ENCODE assay signal across 10 cellular contexts in the genomic region with DNA sequence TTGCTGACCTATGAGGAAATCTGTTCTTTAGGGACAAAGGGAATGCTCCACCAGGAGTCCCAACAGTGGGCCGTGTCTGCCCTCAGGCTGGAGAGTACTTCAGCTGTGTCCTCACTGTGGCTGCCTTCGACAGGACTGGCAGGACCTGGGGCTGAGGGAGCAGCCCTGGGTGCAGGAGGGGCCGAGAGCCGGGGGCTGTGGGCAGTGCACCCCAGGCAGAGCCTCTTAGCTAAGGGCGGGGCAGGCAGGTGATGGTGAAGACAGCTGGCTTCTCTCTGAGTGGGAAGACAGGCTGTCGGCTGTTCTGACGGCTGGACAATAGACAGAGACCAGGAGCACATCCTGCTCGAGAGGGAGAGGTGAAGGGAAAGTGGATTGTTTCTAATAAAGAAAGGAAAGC.
DNase-seq lines count a peak whose midpoint lies in the region; ATAC-seq and TF ChIP-seq lines count a peak whose summit lies in the region.
"Had no signal": no experiment of that assay in that cellular context is flagged by ENCODE, and none has a peak within 500 bp of the region (broad histone marks: within the 10 kb centered on the region; RNA-seq: fewer than 3 reads in every experiment).

No MANE protein-coding gene starts in this region.

- no peaks in the 10 kb centered on the region for H3K9me3 Mint-ChIP-seq in activated naive CD4-positive, alpha-beta T cell treated with anti-CD3 and anti-CD28 coated beads, Interleukin-2, amount 50 U/mL, for 72 hours
- no peaks in the 10 kb centered on the region for H3K9me3 Mint-ChIP-seq in memory B cell

- no peaks in the 10 kb centered on the region for H3K27me3 ChIP-seq in tibial nerve

- no peak for TF ChIP-seq CTCF in tibial nerve (IDR thresholded peaks at IDR 0.05)

- 84% methylated on average over 8 of the region's 8 CpGs for WGBS in tibial nerve, 2 donors

- no peaks in the 10 kb centered on the region for H3K27me3 Mint-ChIP-seq in memory B cell

- H3K27ac ChIP-seq in tibial nerve, result peak overlapping the region in 3 of 4 donors; percentile 29 to 86 (median 85)

- H3K4me3 Mint-ChIP-seq in memory B cell, result peak overlapping the region; percentile 11

- TF ChIP-seq EP300 in tibial nerve (IDR thresholded peaks at IDR 0.05), result no peak

- H3K36me3 ChIP-seq in tibial nerve, result peaks cover 0 to 87% (median 6%) of the 10 kb centered on the region in 3 donors

- TF ChIP-seq POLR2A in tibial nerve (IDR thresholded peaks at IDR 0.05), result no peak

- H3K4me3 ChIP-seq in tibial nerve, result no peak overlapping the region

- no peaks in the 10 kb centered on the region for H3K9me3 ChIP-seq in tibial nerve

- H3K36me3 Mint-ChIP-seq in activated naive CD4-positive, alpha-beta T cell treated with anti-CD3 and anti-CD28 coated beads, Interleukin-2, amount 50 U/mL, for 72 hours, result peaks cover 0 to 6% of the 10 kb centered on the region in 2 donors
- H3K36me3 Mint-ChIP-seq in memory B cell, result peaks cover 15% of the 10 kb centered on the region

- DNase-seq in activated naive CD4-positive, alpha-beta T cell treated with anti-CD3 and anti-CD28 coated beads, Interleukin-2, amount 50 U/mL, for 72 hours (ENCODE audit: low spot score in 2 of 2), result no peak
- no peak for DNase-seq in activated naive CD4-positive, alpha-beta T cell (lab: John Stamatoyannopoulos, UW)
- DNase-seq in SK-N-DZ (ENCODE audit: low spot score) (peak; percentile 24), memory B cell (ENCODE audit: low spot score in 2 of 2) (no peak), tibial nerve (ENCODE audit: low spot score in 2 of 2) (no peak), DMS79 (lab: John Stamatoyannopoulos, UW) (no peak), RPMI8226 (no peak)
- no peak for DNase-seq in stimulated activated CD4-positive, alpha-beta T cell treated with anti-CD3 and anti-CD28 coated beads, Interleukin-2, amount 100 ng/mL, for 24 hours
- DNase-seq: midbrain, NCI-H2029 had no signal

- peaks cover 46% of the 10 kb centered on the region for H3K4me1 Mint-ChIP-seq in memory B cell

- peaks cover 0 to 39% (median 27%) of the 10 kb centered on the region in 4 donors for H3K4me1 ChIP-seq in tibial nerve

- no peak for ATAC-seq in activated naive CD4-positive, alpha-beta T cell treated with anti-CD3 and anti-CD28 coated beads, Interleukin-2, amount 50 U/mL, for 72 hours
- ATAC-seq in memory B cell (ENCODE audit: low read depth), result no peak

- peak overlapping the region; percentile 17 to 56 for H3K27ac Mint-ChIP-seq in activated naive CD4-positive, alpha-beta T cell treated with anti-CD3 and anti-CD28 coated beads, Interleukin-2, amount 50 U/mL, for 72 hours
- H3K27ac Mint-ChIP-seq in memory B cell, result peak overlapping the region; percentile 86
